Comparison of ENCODE assay signal across 8 cellular contexts in the genomic region with DNA sequence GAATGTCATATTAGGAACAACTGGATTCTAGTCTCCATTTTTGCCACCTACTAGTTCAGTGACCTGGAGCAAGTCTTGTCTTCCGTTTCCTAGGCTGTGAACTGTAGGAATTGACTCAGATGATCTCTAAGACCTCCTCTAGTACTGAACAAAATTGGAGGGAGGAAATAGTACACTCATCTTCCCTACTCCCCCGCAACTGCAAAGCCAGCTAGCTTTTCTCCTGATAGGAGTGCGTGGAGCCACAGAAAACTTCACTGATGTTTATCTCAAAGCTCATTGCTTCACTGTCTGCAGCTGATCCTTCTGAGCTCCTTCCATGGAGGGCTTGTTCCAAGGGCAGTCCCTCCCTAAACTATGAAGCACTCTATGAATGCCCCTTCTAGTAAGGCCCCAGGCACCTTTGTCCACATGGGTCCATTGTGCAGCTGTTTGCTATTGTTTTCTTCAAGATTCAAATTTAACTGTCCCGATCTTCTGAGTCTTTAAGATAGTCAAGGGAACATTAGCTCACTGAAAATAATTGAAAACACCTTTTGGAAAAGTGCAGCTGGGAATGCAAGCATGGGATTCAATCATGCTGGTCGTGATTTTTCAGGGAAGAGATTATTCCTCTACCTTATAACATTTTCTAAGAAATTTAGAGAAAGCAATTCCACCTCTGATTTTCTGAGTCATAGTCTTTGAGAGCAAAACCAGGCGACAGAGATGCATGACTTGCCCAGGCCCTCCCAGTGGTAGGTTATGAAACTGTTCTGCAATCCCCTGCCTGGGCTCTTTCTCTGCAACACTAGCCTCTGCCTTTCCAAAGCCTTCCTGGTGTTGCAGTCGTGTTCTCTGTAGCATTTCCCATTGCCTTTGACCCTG. TPM values are rescaled to one million over a fixed set of nuclear protein-coding genes. Genes with fewer than 3 reads are reported as not detected.
DNase-seq lines count a peak whose midpoint lies in the region; ATAC-seq and TF ChIP-seq lines count a peak whose summit lies in the region.

No MANE protein-coding gene starts in this region.

- H3K9me3 ChIP-seq in Caco-2: no peaks in the 10 kb centered on the region
- H3K9me3 ChIP-seq in SK-N-SH: no peaks in the 10 kb centered on the region
- no peaks in the 10 kb centered on the region for H3K9me3 ChIP-seq in skeletal muscle tissue (ENCODE audit: control insufficient read depth in 3 of 3, low read length in 3 of 3)

- CTCF ChIA-PET in Caco-2 (lab: Charles Lee): interaction anchor here (0.6 to 1.7 kb wide), 3 partner anchors 14 to 164 kb away, joined by 3 to 9 read pairs (median 3); no protein-coding TSS in a partner anchor
- CTCF ChIA-PET in SK-N-SH (lab: Yijun Ruan, JAX): interaction anchor here (0.5 to 3.0 kb wide), 7 partner anchors 21 to 847 kb away, joined by 3 to 13 read pairs (median 5); no protein-coding TSS in a partner anchor

- peaks cover 17% of the 10 kb centered on the region for H3F3A ChIP-seq in SK-N-SH (replicated peaks; ENCODE audit: insufficient read depth)

- H3K9ac ChIP-seq in SK-N-SH (no peak overlapping the region), skeletal muscle tissue (ENCODE audit: low read depth in 1 of 3, low read length in 3 of 3) (peak overlapping the region in 2 of 3 donors; percentile 12 to 34)

- H3K27me3 ChIP-seq in Caco-2 (replicated peaks; ENCODE audit: control insufficient read depth, insufficient read depth, low read length): no peaks in the 10 kb centered on the region
- no peaks in the 10 kb centered on the region for H3K27me3 ChIP-seq in SK-N-SH (ENCODE audit: insufficient read depth)
- no peaks in the 10 kb centered on the region for H3K27me3 ChIP-seq in skeletal muscle tissue (ENCODE audit: control insufficient read depth in 3 of 3, insufficient read depth in 3 of 3, low read length in 3 of 3)

- H3K27ac Mint-ChIP-seq in Caco-2 (ENCODE audit: unreplicated experiment): peak overlapping the region; percentile 73
- no peak overlapping the region for H3K27ac Mint-ChIP-seq in activated T-cell treated with anti-CD3 and anti-CD28 coated beads, Interleukin-2, amount 50 U/mL, for 24 hours

- H3K36me3 ChIP-seq in Caco-2 (ENCODE audit: control insufficient read depth, insufficient read depth, low read length) (no peaks in the 10 kb centered on the region), SK-N-SH (replicated peaks in 1 of 2; ENCODE audit: control insufficient read depth in 1 of 2, insufficient read depth in 2 of 2, low read length in 1 of 2) (no peaks in the 10 kb centered on the region), skeletal muscle tissue (ENCODE audit: control insufficient read depth in 3 of 3, insufficient read depth in 3 of 3, low read length in 3 of 3) (no peaks in the 10 kb centered on the region)

- H3K4me1 Mint-ChIP-seq in Caco-2 (ENCODE audit: low read depth, unreplicated experiment): peaks cover 44% of the 10 kb centered on the region
- peaks cover 27% of the 10 kb centered on the region for H3K4me1 Mint-ChIP-seq in activated T-cell treated with anti-CD3 and anti-CD28 coated beads, Interleukin-2, amount 50 U/mL, for 24 hours (ENCODE audit: low read depth)

- H3K36me3 Mint-ChIP-seq in Caco-2 (ENCODE audit: insufficient read depth, unreplicated experiment): no peaks in the 10 kb centered on the region
- H3K36me3 Mint-ChIP-seq in activated T-cell treated with anti-CD3 and anti-CD28 coated beads, Interleukin-2, amount 50 U/mL, for 24 hours (ENCODE audit: low read depth): peaks cover 11% of the 10 kb centered on the region

- H4K20me1 ChIP-seq in SK-N-SH (ENCODE audit: insufficient read depth): no peaks in the 10 kb centered on the region

- H3K4me1 ChIP-seq in Caco-2: peaks cover 47% of the 10 kb centered on the region
- peaks cover 3 to 20% of the 10 kb centered on the region in 2 experiments for H3K4me1 ChIP-seq in SK-N-SH (ENCODE audit: control insufficient read depth in 1 of 2, insufficient read depth in 2 of 2, low read depth in 1 of 2, low read length in 1 of 2)
- H3K4me1 ChIP-seq in skeletal muscle tissue (ENCODE audit: control insufficient read depth in 3 of 3, insufficient read depth in 3 of 3, low read length in 3 of 3): peaks cover 19 to 39% (median 27%) of the 10 kb centered on the region in 3 donors

- intact Hi-C loops in Caco-2 (cut with micrococcal nuclease; ENCODE audit: unreplicated experiment): no loop called here

- POLR2A ChIA-PET in Caco-2 (lab: Charles Lee) (no interaction called here), SK-N-SH (lab: Yijun Ruan, JAX) (no interaction called here)

- no peaks in the 10 kb centered on the region for H3K9me2 ChIP-seq in SK-N-SH

- H3K4me3 Mint-ChIP-seq in Caco-2 (ENCODE audit: unreplicated experiment): no peak overlapping the region
- no peak overlapping the region for H3K4me3 Mint-ChIP-seq in activated T-cell treated with anti-CD3 and anti-CD28 coated beads, Interleukin-2, amount 50 U/mL, for 24 hours

- H3K4me3 ChIP-seq in Caco-2 (ENCODE audit: low read depth, low read length) (no peak overlapping the region), SK-N-SH (ENCODE audit: low read depth in 2 of 2, low read length in 1 of 2) (no peak overlapping the region; a peak in 1 of 4 replicates), skeletal muscle tissue (ENCODE audit: low read length in 3 of 3) (peak overlapping the region in 2 of 3 donors; percentile 23 to 49)

- H3K27me3 Mint-ChIP-seq in Caco-2 (ENCODE audit: insufficient read depth, unreplicated experiment): no peaks in the 10 kb centered on the region
- H3K27me3 Mint-ChIP-seq in activated T-cell treated with anti-CD3 and anti-CD28 coated beads, Interleukin-2, amount 50 U/mL, for 24 hours: no peaks in the 10 kb centered on the region

- no peaks in the 10 kb centered on the region for H3K9me3 Mint-ChIP-seq in Caco-2 (ENCODE audit: unreplicated experiment)
- H3K9me3 Mint-ChIP-seq in activated T-cell treated with anti-CD3 and anti-CD28 coated beads, Interleukin-2, amount 50 U/mL, for 24 hours: no peaks in the 10 kb centered on the region

- TF ChIP-seq EP300 in SK-N-SH (IDR thresholded peaks at IDR 0.05; ENCODE audit: borderline replicate concordance in 1 of 2, low read depth in 1 of 2, low read length in 1 of 2): no peak

- DNase-seq in Caco-2 (peak; percentile 57 to 60), SK-N-SH (no peak), fibroblast of the conjunctiva (ENCODE audit: low read depth) (peak; percentile 31), Ammon's horn (ENCODE audit: low spot score) (no peak)
- no peak for DNase-seq in activated T-cell treated with anti-CD3 and anti-CD28 coated beads, Interleukin-2, amount 50 U/mL, for 24 hours

- H3K79me2 ChIP-seq in SK-N-SH (ENCODE audit: insufficient read depth): no peaks in the 10 kb centered on the region

- peak; percentile 43 for TF ChIP-seq RAD21 in SK-N-SH (IDR thresholded peaks at IDR 0.05; ENCODE audit: low read length)

- H3K27ac ChIP-seq in SK-N-SH (ENCODE audit: low read depth in 2 of 2, low read length in 1 of 2) (peak overlapping the region in 1 of 2 experiments; percentile 52; a peak in 2 of 4 replicates), skeletal muscle tissue (ENCODE audit: low read depth, low read length) (peak overlapping the region; percentile 12)

- ATAC-seq in GM19438 (IDR thresholded peaks at IDR 0.05; ENCODE audit: low read depth, unreplicated experiment) (peak; percentile 71), HG03439 (IDR thresholded peaks at IDR 0.05; ENCODE audit: unreplicated experiment) (peak; percentile 79)

- TF ChIP-seq CTCF in Caco-2 (IDR thresholded peaks at IDR 0.05; ENCODE audit: insufficient read depth in 1 of 2, low read depth in 1 of 2, low read length in 1 of 2, severe bottlenecking in 1 of 2, unreplicated experiment in 1 of 2) (peak; percentile 64), SK-N-SH (IDR thresholded peaks at IDR 0.05) (peak; percentile 62)

- peak overlapping the region; percentile 42; the same call in 1 of the 2 replicates for H2AFZ ChIP-seq in SK-N-SH (ENCODE audit: low read depth)

- H3K4me2 ChIP-seq in SK-N-SH: peak overlapping the region; percentile 35; the same call in 1 of the 2 replicates

- WGBS in SK-N-SH (ENCODE audit: low lambda C conversion rate): 62% methylated on average over 7 of the region's 7 CpGs

- no TSS peak for BruUV-seq in Caco-2 (replicated peaks; lab: Mats Ljungman, UMichigan)

TF ChIP-seq in SK-N-SH, 30 proteins besides CTCF, POLR2A, EP300 and RAD21:
- TF ChIP-seq FOSL2 (IDR thresholded peaks at IDR 0.05; ENCODE audit: borderline replicate concordance, low read depth) (0 out of 2 replicates have a peak, but pooled peaks have one; percentile 19), POLR2AphosphoS5 (IDR thresholded peaks at IDR 0.05; ENCODE audit: low read depth, low read length) (no peak), SMC3 (IDR thresholded peaks at IDR 0.05; ENCODE audit: low read depth, low read length) (peak; percentile 26; the same call in 1 of the 2 replicates), TCF12 (IDR thresholded peaks at IDR 0.05) (no peak)

RNA-seq across cellular contexts. Expression of a gene that starts 24.3 kb away (rescaled TPM):
- 15.5 and 22.7 TPM in 2 replicates for total RNA-seq in Caco-2 (2022)
- polyA plus RNA-seq in SK-N-SH (2012; rRNA removed): 26.8 and 35.9 TPM in 2 replicates
- 32.0 and 36.4 TPM in 2 replicates for polyA plus RNA-seq in SK-N-SH (2012; cell fraction: cytosol; rRNA removed)
- 10.0 and 30.0 TPM in 2 replicates for polyA plus RNA-seq in SK-N-SH (2012; cell fraction: nucleus; rRNA removed)
- total RNA-seq in skeletal muscle tissue: 29.2 TPM

Comparison
In these comparisons a context has a peak if more than half of its experiments do, and no peak if none do; other contexts are left out.
1. DNase-seq: peak in Caco-2 (2 of 2) and fibroblast of the conjunctiva (single experiment); none in SK-N-SH (single experiment), Ammon's horn (single experiment) and activated T-cell treated with anti-CD3 and anti-CD28 coated beads, Interleukin-2, amount 50 U/mL, for 24 hours (single experiment).
2. H3K4me3 ChIP-seq: peak in skeletal muscle tissue (2 of 3); none in Caco-2 (single experiment) and SK-N-SH (0 of 2).